Comparison of ENCODE assay signal across 1 cellular context in genomic region chr13:94595943-94596574, GRCh38.
TF ChIP-seq lines count a peak whose summit lies in the region.

Gene TGDS (minus strand): TSS chr13:94596152. CDS start chr13:94596136, 16 bp downstream.

TF ChIP-seq in GM23338, 12 proteins besides CTCF, POLR2A, EP300 and RAD21 (continued from another document):
- no peak for TF ChIP-seq ZNF462 (CRISPR knock-in tag; IDR thresholded peaks at IDR 0.05)
